In the genomic region with DNA sequence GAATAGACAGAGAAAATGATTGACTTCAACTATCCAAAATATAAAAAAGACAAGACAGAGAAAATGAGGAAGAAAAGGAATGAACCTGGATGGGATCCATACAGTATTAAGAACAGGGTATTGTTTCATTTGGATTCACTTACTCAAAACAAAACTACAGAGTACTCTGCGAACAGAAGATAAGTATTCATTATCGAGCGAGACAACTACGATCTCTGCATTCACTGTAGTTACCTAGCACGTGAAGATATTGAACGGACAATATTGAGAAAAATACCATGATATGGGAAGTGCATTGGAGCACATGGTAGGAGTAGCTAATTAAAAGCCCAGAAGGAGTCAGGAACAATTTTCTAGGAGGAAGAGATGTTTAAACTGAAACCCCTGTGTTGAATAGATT, we compare ENCODE assay signal across 9 cellular contexts. TPM values are rescaled to one million over a fixed set of nuclear protein-coding genes. Genes with fewer than 3 reads are reported as not detected.
DNase-seq lines count a peak whose midpoint lies in the region; ATAC-seq, FAIRE-seq and TF ChIP-seq lines count a peak whose summit lies in the region.
"Had no signal": no experiment of that assay in that cellular context is flagged by ENCODE, and none has a peak within 500 bp of the region (broad histone marks: within the 10 kb centered on the region; RNA-seq: fewer than 3 reads in every experiment).

No MANE protein-coding gene starts in this region.

- no peak overlapping the region for H4K12ac ChIP-seq in trophoblast cell (ENCODE audit: low read depth, low read length)

- H3K27me3 ChIP-seq in OCI-LY1 (ENCODE audit: insufficient read depth, low read length) (no peaks in the 10 kb centered on the region), endothelial cell of umbilical vein (ENCODE audit: control insufficient read depth in 2 of 2, insufficient read depth in 2 of 2, low read length in 2 of 2) (no peaks in the 10 kb centered on the region), trophoblast cell (ENCODE audit: insufficient read depth, low read length) (no peaks in the 10 kb centered on the region)

- H3K79me1 ChIP-seq in trophoblast cell (ENCODE audit: low read length) = peaks cover 6% of the 10 kb centered on the region

- H3K9me1 ChIP-seq in endothelial cell of umbilical vein (replicated peaks; ENCODE audit: control insufficient read depth, extremely low read depth, insufficient read depth, low read length) = no peaks in the 10 kb centered on the region

- no peak overlapping the region for H2AK5ac ChIP-seq in trophoblast cell (ENCODE audit: low read length)

- no peak overlapping the region for H3K14ac ChIP-seq in trophoblast cell (ENCODE audit: low read length)

- H4K20me1 ChIP-seq in OCI-LY1 (ENCODE audit: insufficient read depth, low read length) = no peaks in the 10 kb centered on the region
- no peaks in the 10 kb centered on the region for H4K20me1 ChIP-seq in endothelial cell of umbilical vein (replicated peaks; ENCODE audit: control insufficient read depth, extremely low read depth, insufficient read depth, low read length)

- dilution Hi-C loops in endothelial cell of umbilical vein (cut with MboI; ENCODE audit: extremely low pct_ligation_motif_present, low sequenced_read_pairs) = no loop called here

- no peak for FAIRE-seq in endothelial cell of umbilical vein (lab: Jason Lieb, UNC)

- WGBS in trophoblast cell (ENCODE audit: extremely low coverage, insufficient coverage, insufficient read length) = no CpG with 5 or more reads among the region's 6 CpGs

- no peak overlapping the region for H2BK120ac ChIP-seq in trophoblast cell (ENCODE audit: insufficient read depth, low read length, poor library complexity)

- H3K18ac ChIP-seq in trophoblast cell (ENCODE audit: low read length) = no peak overlapping the region

- H4K91ac ChIP-seq in trophoblast cell (ENCODE audit: low read depth, low read length) = no peak overlapping the region

- H3K9me2 ChIP-seq in OCI-LY1 (ENCODE audit: low read depth, low read length) = no peaks in the 10 kb centered on the region

- H3K36me3 ChIP-seq in ES-I3 (ENCODE audit: insufficient read depth, low read length) = no peaks in the 10 kb centered on the region
- peaks cover under 1% of the 10 kb centered on the region; the same call in 1 of the 2 replicates for H3K36me3 ChIP-seq in OCI-LY1 (ENCODE audit: insufficient read depth, low read length)
- no peaks in the 10 kb centered on the region for H3K36me3 ChIP-seq in endothelial cell of umbilical vein (ENCODE audit: control insufficient read depth in 2 of 2, extremely low read depth in 1 of 2, insufficient read depth in 2 of 2, low read length in 2 of 2)
- no peaks in the 10 kb centered on the region for H3K36me3 ChIP-seq in trophoblast cell (ENCODE audit: control insufficient read depth in 1 of 2, insufficient read depth in 2 of 2, low read length in 2 of 2)

- H3K9me3 ChIP-seq in ES-I3 (ENCODE audit: control insufficient read depth, insufficient read depth, low read length) (no peaks in the 10 kb centered on the region), OCI-LY1 (ENCODE audit: low read length) (no peaks in the 10 kb centered on the region), endothelial cell of umbilical vein (replicated peaks; ENCODE audit: control insufficient read depth, insufficient read depth, low read length) (no peaks in the 10 kb centered on the region), trophoblast cell (ENCODE audit: insufficient read depth, low read depth, low read length) (no peaks in the 10 kb centered on the region)

- ATAC-seq in HG03460 (IDR thresholded peaks at IDR 0.05; ENCODE audit: unreplicated experiment) (no peak), HG03378 (IDR thresholded peaks at IDR 0.05; ENCODE audit: unreplicated experiment) (no peak), HG02678 (IDR thresholded peaks at IDR 0.05; ENCODE audit: unreplicated experiment) (no peak)

- no peaks in the 10 kb centered on the region for H3F3A ChIP-seq in OCI-LY1 (ENCODE audit: insufficient read depth, low read length)

- H2AFZ ChIP-seq in OCI-LY1 (ENCODE audit: low read length) (no peak overlapping the region), endothelial cell of umbilical vein (ENCODE audit: low read depth, low read length) (no peak overlapping the region), trophoblast cell (ENCODE audit: insufficient read depth, low read length, poor library complexity) (no peak overlapping the region)

- TF ChIP-seq CTCF in OCI-LY1 (IDR thresholded peaks at IDR 0.05; ENCODE audit: low read length) (no peak), endothelial cell of umbilical vein (IDR thresholded peaks at IDR 0.05; ENCODE audit: extremely low read depth in 1 of 2, insufficient read depth in 1 of 2, low read depth in 1 of 2, low read length in 2 of 2) (no peak)

- DNase-seq in endothelial cell of umbilical vein (ENCODE audit: low read depth, low spot score) (no peak), trophoblast cell (peak in 1 of 2 donors; percentile 10), dedifferentiated amniotic fluid mesenchymal stem cell (ENCODE audit: extremely low spot score) (no peak)
- DNase-seq: effector CD4-positive, alpha-beta T cell had no signal

- H3K4me2 ChIP-seq in OCI-LY1 (ENCODE audit: low read length) (peak overlapping the region; percentile 97), endothelial cell of umbilical vein (ENCODE audit: insufficient read depth, low read length) (peak overlapping the region; percentile 79), trophoblast cell (ENCODE audit: low read length) (peak overlapping the region; percentile 73)

- no peak overlapping the region for H3K4ac ChIP-seq in trophoblast cell (ENCODE audit: low read depth, low read length)

- no TSS peak for BruUV-seq in endothelial cell of umbilical vein (replicated peaks; lab: Mats Ljungman, UMichigan)

- H4K8ac ChIP-seq in trophoblast cell (ENCODE audit: low read depth, low read length) = peak overlapping the region; percentile 69

- peaks cover 31% of the 10 kb centered on the region for H3K79me2 ChIP-seq in OCI-LY1 (ENCODE audit: insufficient read depth, low read length)
- peaks cover 31% of the 10 kb centered on the region for H3K79me2 ChIP-seq in endothelial cell of umbilical vein (ENCODE audit: control insufficient read depth, insufficient read depth, low read length)
- H3K79me2 ChIP-seq in trophoblast cell (ENCODE audit: control insufficient read depth, insufficient read depth, low read length, poor library complexity) = peaks cover 3% of the 10 kb centered on the region

- peak overlapping the region; percentile 78 for H3K9ac ChIP-seq in ES-I3 (ENCODE audit: low read depth, low read length)
- H3K9ac ChIP-seq in OCI-LY1 (ENCODE audit: low read length) = peak overlapping the region; percentile 71
- H3K9ac ChIP-seq in endothelial cell of umbilical vein (replicated peaks; ENCODE audit: extremely low read depth, insufficient read depth, low read length) = no peak overlapping the region
- no peak overlapping the region for H3K9ac ChIP-seq in trophoblast cell (ENCODE audit: low read length)

- POLR2A ChIA-PET in endothelial cell of umbilical vein (lab: Charles Lee) = no interaction called here

- intact Hi-C loops in endothelial cell of umbilical vein (cut with micrococcal nuclease) = no loop called here

- H2BK5ac ChIP-seq in trophoblast cell (ENCODE audit: low read depth, low read length, poor library complexity) = no peak overlapping the region

- H3K23ac ChIP-seq in trophoblast cell (ENCODE audit: low read length) = no peak overlapping the region

- H3K27ac ChIP-seq in OCI-LY1 (ENCODE audit: low read depth, low read length, poor library complexity, severe bottlenecking) (peak overlapping the region; percentile 7), endothelial cell of umbilical vein (ENCODE audit: insufficient read depth, low read depth, low read length) (no peak overlapping the region), trophoblast cell (ENCODE audit: low read depth, low read length) (no peak overlapping the region)

- H3K4me1 ChIP-seq in ES-I3 (ENCODE audit: insufficient read depth, low read length) = peaks cover 7% of the 10 kb centered on the region
- H3K4me1 ChIP-seq in OCI-LY1 (ENCODE audit: insufficient read depth, low read length, severe bottlenecking) = peaks cover 42% of the 10 kb centered on the region
- H3K4me1 ChIP-seq in endothelial cell of umbilical vein (ENCODE audit: control insufficient read depth, extremely low read depth, insufficient read depth, low read length) = peaks cover 24% of the 10 kb centered on the region
- peaks cover 5 to 8% of the 10 kb centered on the region in 2 experiments for H3K4me1 ChIP-seq in trophoblast cell (ENCODE audit: control insufficient read depth in 1 of 2, insufficient read depth in 2 of 2, low read length in 2 of 2)

- peak overlapping the region; percentile 75 for H3K4me3 ChIP-seq in OCI-LY1 (ENCODE audit: low read depth, low read length, poor library complexity, severe bottlenecking)
- H3K4me3 ChIP-seq in endothelial cell of umbilical vein (replicated peaks in 1 of 3; ENCODE audit: insufficient read depth in 1 of 3, low read depth in 1 of 3, low read length in 3 of 3) = peak overlapping the region; percentile 30 to 79 (median 61)
- no peak overlapping the region for H3K4me3 ChIP-seq in trophoblast cell (ENCODE audit: low read depth, low read length)

- no peak overlapping the region for H2BK12ac ChIP-seq in trophoblast cell (ENCODE audit: low read length)

- CTCF ChIA-PET in endothelial cell of umbilical vein (lab: Charles Lee) = interaction anchor here (1.6 to 3.6 kb wide), 4 partner anchors 11 to 105 kb away, joined by 3 to 56 read pairs (median 25); no protein-coding TSS in a partner anchor

- TF ChIP-seq POLR2A in endothelial cell of umbilical vein (IDR thresholded peaks at IDR 0.05; ENCODE audit: low read depth, low read length) = no peak

TF ChIP-seq in endothelial cell of umbilical vein, 7 proteins besides CTCF, POLR2A, EP300 and RAD21 (continues in another document):
- TF ChIP-seq EZH2 (IDR thresholded peaks at IDR 0.05; ENCODE audit: borderline replicate concordance, low read depth, low read length, severe bottlenecking) (no peak), JUN (IDR thresholded peaks at IDR 0.05; ENCODE audit: borderline replicate concordance, insufficient read depth, insufficient read length, low read depth) (no peak), MYC (IDR thresholded peaks at IDR 0.05; ENCODE audit: low read depth, low read length) (no peak), GATA2 (IDR thresholded peaks at IDR 0.05; ENCODE audit: insufficient read depth, insufficient read length, low read depth, low read length) (no peak)

RNA-seq across cellular contexts. Expression of a gene that starts 1.0 kb away (rescaled TPM):
- total RNA-seq in endothelial cell of umbilical vein = 34.0 and 45.4 TPM in 2 replicates
- polyA plus RNA-seq in endothelial cell of umbilical vein = 2.8 and 4.2 TPM in 2 replicates
- 3.8 TPM in 2 replicates for polyA plus RNA-seq in endothelial cell of umbilical vein (2011; cell fraction: cytosol; rRNA removed)
- polyA plus RNA-seq in endothelial cell of umbilical vein (2011; cell fraction: nucleus; rRNA removed) = 14.1 and 19.4 TPM in 2 replicates
- polyA plus RNA-seq in endothelial cell of umbilical vein (2012) = 16.3 and 23.3 TPM in 2 replicates
- 7.9 and 8.4 TPM in 2 replicates for polyA minus RNA-seq in endothelial cell of umbilical vein
- polyA minus RNA-seq in endothelial cell of umbilical vein (2011; cell fraction: cytosol; rRNA and poly(A)+ RNA removed) = 6.7 TPM
- 14.9 and 21.4 TPM in 2 replicates for polyA minus RNA-seq in endothelial cell of umbilical vein (2011; cell fraction: nucleus; rRNA and poly(A)+ RNA removed)
- 15.5 and 16.4 TPM in 2 replicates for polyA plus RNA-seq in trophoblast cell (2013)

Comparison
In these comparisons a context has a peak if more than half of its experiments do, and no peak if none do; other contexts are left out.
1. H3K9ac ChIP-seq: peak in ES-I3 (single experiment) and OCI-LY1 (single experiment); none in endothelial cell of umbilical vein (single experiment) and trophoblast cell (single experiment).
2. Peak in every context shown above with its lines, with median percentiles within 50 percentile points of each other: H3K4me2 ChIP-seq.